ENCODE assay signal across 8 cellular contexts in genomic region chr22:19853058-19853878, GRCh38. TPM values are rescaled to one million over a fixed set of nuclear protein-coding genes. Genes with fewer than 3 reads are reported as not detected.
A peak's percentile ranks its signal among the peaks of the same experiment; 100 is the strongest.
DNase-seq lines count a peak whose midpoint lies in the region; ATAC-seq and TF ChIP-seq lines count a peak whose summit lies in the region.

No MANE protein-coding gene starts in this region.

- H3K9me3 ChIP-seq in A673 (ENCODE audit: low read depth, low read length, poor library complexity, severe bottlenecking): no peaks in the 10 kb centered on the region
- no peaks in the 10 kb centered on the region for H3K9me3 ChIP-seq in mucosa of stomach (ENCODE audit: control insufficient read depth, low read length)

- H3K4me3 ChIP-seq in A673 (ENCODE audit: low read depth, low read length, poor library complexity, severe bottlenecking) (peak overlapping the region; percentile 96), HL-60 (replicated peaks; ENCODE audit: insufficient read depth, low read length) (peak overlapping the region; percentile 90), cardiac fibroblast (replicated peaks in 1 of 2; ENCODE audit: low read depth in 2 of 2, low read length in 2 of 2) (peak overlapping the region; percentile 91 to 92), mucosa of stomach (ENCODE audit: low read length) (peak overlapping the region; percentile 87)

- intact Hi-C loops in A673 (cut with micrococcal nuclease; ENCODE audit: unreplicated experiment): no loop called here
- intact Hi-C loops in posterior vena cava (cut with DNase I): no loop called here

- H3K27ac ChIP-seq in A673 (ENCODE audit: low read depth, low read length, poor library complexity, severe bottlenecking): peak overlapping the region; percentile 95
- peak overlapping the region; percentile 98 for H3K27ac ChIP-seq in HL-60 (replicated peaks)

- POLR2A ChIA-PET in A673 (lab: Charles Lee; ENCODE audit: low non-redundant PET): no interaction called here

- H3K9ac ChIP-seq in mucosa of stomach (ENCODE audit: low read length): peak overlapping the region; percentile 88

- no peak for TF ChIP-seq CTCF in A673 (conservative IDR thresholded peaks at IDR 0.05; ENCODE audit: low read depth, low read length)
- no peak for TF ChIP-seq CTCF in HL-60 (IDR thresholded peaks at IDR 0.05; ENCODE audit: insufficient read depth, low read length)
- TF ChIP-seq CTCF in cardiac fibroblast (IDR thresholded peaks at IDR 0.05; ENCODE audit: low read depth, low read length): no peak

- ATAC-seq in GM21515 (IDR thresholded peaks at IDR 0.05; ENCODE audit: unreplicated experiment): no peak
- ATAC-seq in GM21529 (IDR thresholded peaks at IDR 0.05; ENCODE audit: unreplicated experiment): no peak

- CTCF ChIA-PET in A673 (lab: Charles Lee): no interaction called here

- H3K27me3 ChIP-seq in A673 (replicated peaks; ENCODE audit: insufficient read depth, low read depth, low read length, poor library complexity): no peaks in the 10 kb centered on the region
- H3K27me3 ChIP-seq in HL-60 (ENCODE audit: insufficient read depth, poor library complexity, severe bottlenecking): no peaks in the 10 kb centered on the region
- H3K27me3 ChIP-seq in mucosa of stomach (ENCODE audit: control insufficient read depth, insufficient read depth, low read length): no peaks in the 10 kb centered on the region

- BruUV-seq in A673 (replicated peaks; lab: Mats Ljungman, UMichigan): no TSS peak

- no peak for DNase-seq in A673 (ENCODE audit: low spot score)
- DNase-seq in HL-60 (ENCODE audit: low read depth in 1 of 2, low spot score in 1 of 2): no peak
- no peak for DNase-seq in cardiac fibroblast (ENCODE audit: low read depth in 2 of 2)
- no peak for DNase-seq in posterior vena cava (ENCODE audit: low spot score)
- no peak for DNase-seq in Kasumi-1 (lab: John Stamatoyannopoulos, UW)

- peaks cover 27% of the 10 kb centered on the region for H3K36me3 ChIP-seq in A673 (ENCODE audit: insufficient read depth, low read length, poor library complexity, severe bottlenecking)
- H3K36me3 ChIP-seq in mucosa of stomach (ENCODE audit: control insufficient read depth, insufficient read depth, low read length): peaks cover 4% of the 10 kb centered on the region

- H3K4me1 ChIP-seq in A673 (ENCODE audit: insufficient read depth, low read length, poor library complexity, severe bottlenecking) (peaks cover 11% of the 10 kb centered on the region), mucosa of stomach (ENCODE audit: control insufficient read depth, insufficient read depth, low read length) (peaks cover 45% of the 10 kb centered on the region)

RNA-seq across cellular contexts. Expression of gene GNB1L, which starts 1.4 kb away (rescaled TPM):
- total RNA-seq in A673 (2021): 17.8 and 17.9 TPM in 2 replicates
- 1 to 10 TPM; 3.6 to 3.9 TPM for total RNA-seq in posterior vena cava

RNA-seq across cellular contexts. Expression of gene RTL10, which starts 1.4 kb away (rescaled TPM):
- total RNA-seq in A673 (2021) (22.7 and 25.6 TPM in 2 replicates), posterior vena cava (1 to 10 TPM; 7.6 to 8.6 TPM)
